ENCODE assay signal across 12 cellular contexts in genomic region chr3:107662109-107662477, GRCh38.
DNase-seq lines count a peak whose midpoint lies in the region; ATAC-seq, FAIRE-seq and TF ChIP-seq lines count a peak whose summit lies in the region.
"Had no signal": no experiment of that assay in that cellular context is flagged by ENCODE, and none has a peak within 500 bp of the region (broad histone marks: within the 10 kb centered on the region; RNA-seq: fewer than 3 reads in every experiment).

No MANE protein-coding gene starts in this region.

- no peak for TF ChIP-seq EP300 in HepG2 (IDR thresholded peaks at IDR 0.05; ENCODE audit: low read depth in 2 of 2, low read length in 2 of 2)
- no peak for TF ChIP-seq EP300 in HepG2 (CRISPR knock-in tag; IDR thresholded peaks at IDR 0.05; ENCODE audit: borderline replicate concordance)

- no peak for TF ChIP-seq CTCF in right lobe of liver (IDR thresholded peaks at IDR 0.05)
- TF ChIP-seq CTCF in HepG2 (CRISPR knock-in tag; IDR thresholded peaks at IDR 0.05): no peak
- TF ChIP-seq CTCF in choroid plexus epithelial cell (conservative IDR thresholded peaks at IDR 0.05; ENCODE audit: low read depth, low read length): no peak

- no peak for TF ChIP-seq RAD21 in HepG2 (CRISPR knock-in tag; IDR thresholded peaks at IDR 0.05)

- H3K9me3 Mint-ChIP-seq in memory B cell: no peaks in the 10 kb centered on the region
- H3K9me3 Mint-ChIP-seq: CD8-positive, alpha-beta memory T cell; IgD-negative memory B cell; natural killer cell; stimulated activated naive CD8-positive, alpha-beta T cell treated with anti-CD3 and anti-CD28 coated beads, Interleukin-15, Interleukin-2, amounts not matched to agents 100 ng/mL and 50 ng/mL, for 24 hours had no signal

- H3K4me2 ChIP-seq in HepG2 (ENCODE audit: low read depth, low read length): no peak overlapping the region

- no peak overlapping the region for H3K9ac ChIP-seq in HepG2 (ENCODE audit: insufficient read depth, low read depth, low read length)

- no peak for FAIRE-seq in HepG2 (lab: Jason Lieb, UNC)

- H3K4me3 ChIP-seq in right lobe of liver: no peak overlapping the region
- no peak overlapping the region for H3K4me3 ChIP-seq in HepG2 (replicated peaks in 1 of 3; ENCODE audit: insufficient read depth in 1 of 3, low read depth in 2 of 3, low read length in 3 of 3)
- peak overlapping the region; percentile 7 for H3K4me3 ChIP-seq in choroid plexus epithelial cell (ENCODE audit: low read depth, low read length)
- H3K4me3 ChIP-seq in aorta (ENCODE audit: low read length in 2 of 2): peak overlapping the region in 1 of 2 donors; percentile 26

- H2AFZ ChIP-seq in HepG2 (ENCODE audit: low read length): no peak overlapping the region

- DNase-seq in right lobe of liver: no peak
- DNase-seq in HepG2 (ENCODE audit: low spot score): no peak
- peak; percentile 81 for DNase-seq in choroid plexus epithelial cell (ENCODE audit: low read depth)
- no peak for DNase-seq in memory B cell (ENCODE audit: low spot score in 2 of 2)
- peak in 1 of 2 donors; percentile 65 for DNase-seq in aorta
- DNase-seq in posterior vena cava (ENCODE audit: low spot score): no peak
- DNase-seq: CD8-positive, alpha-beta memory T cell; natural killer cell had no signal

- POLR2A ChIA-PET in HepG2 (lab: Yijun Ruan, JAX): no interaction called here

- no peak for TF ChIP-seq POLR2A in right lobe of liver (IDR thresholded peaks at IDR 0.05)
- no peak for TF ChIP-seq POLR2A in HepG2 (IDR thresholded peaks at IDR 0.05; ENCODE audit: insufficient read depth in 1 of 2, low read depth in 2 of 2, low read length in 2 of 2)

- intact Hi-C loops in right lobe of liver (cut with DNase I): no loop called here
- intact Hi-C loops in HepG2 (cut with micrococcal nuclease; ENCODE audit: unreplicated experiment): loop anchor here (5.0 kb wide), 2 partner anchors 90 to 265 kb away; no protein-coding TSS in a partner anchor
- intact Hi-C loops in aorta (cut with DNase I): loop anchor here (5.0 kb wide), 1 partner anchor 80 kb away; no protein-coding TSS in a partner anchor
- intact Hi-C loops in posterior vena cava (cut with DNase I): loop anchor here in 1 of 2 donors (5.0 kb wide), 1 partner anchor 80 kb away; no protein-coding TSS in a partner anchor

- in situ Hi-C loops in HepG2 (cut with HindIII; ENCODE audit: extremely low pct_ligation_motif_present, low pct_unique_long_range_greater_than_20kb): no loop called here

- H3K27me3 Mint-ChIP-seq in memory B cell: no peaks in the 10 kb centered on the region
- H3K27me3 Mint-ChIP-seq: CD8-positive, alpha-beta memory T cell; IgD-negative memory B cell; stimulated activated naive CD8-positive, alpha-beta T cell treated with anti-CD3 and anti-CD28 coated beads, Interleukin-15, Interleukin-2, amounts not matched to agents 100 ng/mL and 50 ng/mL, for 24 hours had no signal

- no peak overlapping the region for H3K4me3 Mint-ChIP-seq in memory B cell
- H3K4me3 Mint-ChIP-seq: CD8-positive, alpha-beta memory T cell; natural killer cell; stimulated activated naive CD8-positive, alpha-beta T cell treated with anti-CD3 and anti-CD28 coated beads, Interleukin-15, Interleukin-2, amounts not matched to agents 100 ng/mL and 50 ng/mL, for 24 hours had no signal

- peak overlapping the region; percentile 72 for H3K27ac Mint-ChIP-seq in memory B cell
- H3K27ac Mint-ChIP-seq: natural killer cell had no signal

- peaks cover 21% of the 10 kb centered on the region for H3K4me1 Mint-ChIP-seq in memory B cell

- H3K4me1 ChIP-seq in right lobe of liver (peaks cover 0 to 5% (median 2%) of the 10 kb centered on the region in 4 donors), HepG2 (ENCODE audit: insufficient read depth, low read length) (no peaks in the 10 kb centered on the region), aorta (ENCODE audit: control insufficient read depth in 1 of 2, insufficient read depth in 2 of 2, low read length in 2 of 2) (peaks cover 0 to 7% of the 10 kb centered on the region in 2 donors)

- ATAC-seq in right lobe of liver (peak; percentile 56 to 81 (median 70)), HepG2 (no peak), memory B cell (ENCODE audit: low read depth) (no peak), aorta (ENCODE audit: low FRiP score) (peak; percentile 74), HG03460 (IDR thresholded peaks at IDR 0.05; ENCODE audit: unreplicated experiment) (no peak), HG02678 (IDR thresholded peaks at IDR 0.05; ENCODE audit: unreplicated experiment) (no peak)

- 55% methylated on average over 3 of the region's 3 CpGs for WGBS in right lobe of liver (ENCODE audit: insufficient coverage, low coverage, low lambda C conversion rate, missing lambda C conversion rate)
- WGBS in HepG2 (ENCODE audit: low lambda C conversion rate): 97% methylated on average over 3 of the region's 3 CpGs
- 1 to 4% methylated on average over 3 of the region's 3 CpGs for WGBS in aorta, 2 donors

- H3K9me3 ChIP-seq in right lobe of liver (no peaks in the 10 kb centered on the region), HepG2 (ENCODE audit: low read length) (no peaks in the 10 kb centered on the region), aorta (ENCODE audit: control insufficient read depth, low read length) (no peaks in the 10 kb centered on the region)

- H3K79me2 ChIP-seq in HepG2 (ENCODE audit: insufficient read depth, low read length): no peaks in the 10 kb centered on the region

- CTCF ChIA-PET in HepG2 (lab: Yijun Ruan, JAX; ENCODE audit: low intra/inter-chr PET ratio, low total read pairs): no interaction called here

- no peaks in the 10 kb centered on the region for H3K36me3 ChIP-seq in right lobe of liver
- H3K36me3 ChIP-seq in HepG2 (replicated peaks in 1 of 2; ENCODE audit: control insufficient read depth in 1 of 2, insufficient read depth in 2 of 2, low read length in 2 of 2): no peaks in the 10 kb centered on the region
- H3K36me3 ChIP-seq in aorta (ENCODE audit: control insufficient read depth in 1 of 2, insufficient read depth in 2 of 2, low read length in 1 of 2): no peaks in the 10 kb centered on the region

- H3K27ac ChIP-seq in right lobe of liver: peak overlapping the region in 1 of 3 donors; percentile 8
- H3K27ac ChIP-seq in HepG2 (ENCODE audit: extremely low read length, insufficient read depth, low read length): no peak overlapping the region
- H3K27ac ChIP-seq in aorta (ENCODE audit: low read depth in 1 of 2, low read length in 2 of 2): peak overlapping the region in 1 of 2 donors; percentile 96

- H3K27me3 ChIP-seq in right lobe of liver (no peaks in the 10 kb centered on the region), HepG2 (ENCODE audit: control insufficient read depth in 1 of 2, insufficient read depth in 2 of 2, low read length in 2 of 2) (no peaks in the 10 kb centered on the region), aorta (ENCODE audit: control insufficient read depth in 1 of 2, insufficient read depth in 2 of 2, low read length in 1 of 2) (no peaks in the 10 kb centered on the region)

- BruUV-seq in HepG2 (replicated peaks; lab: Mats Ljungman, UMichigan): no TSS peak

- H4K20me1 ChIP-seq in HepG2 (ENCODE audit: insufficient read depth, low read length): no peaks in the 10 kb centered on the region

- H3K36me3 Mint-ChIP-seq in memory B cell: peaks cover 3% of the 10 kb centered on the region
- H3K36me3 Mint-ChIP-seq: IgD-negative memory B cell, natural killer cell had no signal

TF ChIP-seq in HepG2, 621 proteins besides CTCF, POLR2A, EP300 and RAD21:
- TF ChIP-seq ZBTB42 (CRISPR knock-in tag; IDR thresholded peaks at IDR 0.05) (no peak), HINFP (CRISPR knock-in tag; IDR thresholded peaks at IDR 0.05; ENCODE audit: low read depth) (no peak), ZBTB10 (CRISPR knock-in tag; IDR thresholded peaks at IDR 0.05; ENCODE audit: borderline replicate concordance) (no peak)
TF ChIP-seq in HepG2: peak in this region for 0.

Comparison
In these comparisons a context has a peak if more than half of its experiments do, and no peak if none do; other contexts are left out.
1. ATAC-seq: peak in right lobe of liver (4 of 4) and aorta (single experiment); none in HepG2 (single experiment), memory B cell (single experiment), HG03460 (single experiment) and HG02678 (single experiment).
2. intact Hi-C loops: an anchor here in HepG2 (5.0 kb wide) and aorta (5.0 kb wide); none called in right lobe of liver.